Comparison of ENCODE assay signal across 1 cellular context in the genomic region with DNA sequence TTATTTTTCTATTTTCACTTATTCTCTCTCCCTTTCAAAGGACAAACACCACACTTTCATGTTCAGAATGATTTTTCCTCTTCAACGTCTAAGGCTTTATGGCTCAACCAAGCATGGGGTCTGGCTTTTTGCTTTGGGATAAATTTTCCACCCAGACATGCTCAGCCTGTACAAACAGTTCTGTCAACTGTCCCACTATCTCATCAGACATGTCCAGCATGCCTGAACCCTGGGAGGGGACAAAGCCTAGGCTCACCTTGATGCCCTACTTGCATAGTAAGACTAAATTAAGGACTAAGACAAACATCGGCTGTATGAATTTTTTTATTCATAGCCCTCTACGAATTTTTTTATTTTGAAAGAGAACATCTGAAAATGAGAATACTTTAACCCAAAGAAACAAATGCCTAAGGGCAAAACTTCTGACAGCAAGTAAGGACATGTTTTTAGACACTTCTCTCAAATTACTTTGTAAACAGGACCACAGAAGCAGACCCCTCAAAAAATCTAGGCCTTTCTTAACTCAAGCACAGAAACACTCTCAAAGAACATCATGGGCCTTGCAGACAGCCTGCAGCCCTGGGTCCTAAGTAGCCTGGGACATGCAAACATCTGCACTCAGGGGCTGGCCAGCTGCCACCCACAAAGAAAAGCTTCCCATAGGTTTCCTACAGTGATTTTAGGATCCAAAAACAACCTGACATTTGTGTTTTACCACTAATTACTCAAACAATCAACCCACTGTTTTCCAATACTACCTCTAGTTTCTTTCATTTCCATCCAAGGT.
TF ChIP-seq lines count a peak whose summit lies in the region.

No MANE protein-coding gene starts in this region.

TF ChIP-seq in GM23338, 12 proteins besides CTCF, POLR2A, EP300 and RAD21:
- TF ChIP-seq ETS1 (IDR thresholded peaks at IDR 0.05): no peak
- TF ChIP-seq REST (IDR thresholded peaks at IDR 0.05; ENCODE audit: unreplicated experiment): no peak
- no peak for TF ChIP-seq EZH2phosphoT487 (IDR thresholded peaks at IDR 0.05; ENCODE audit: unreplicated experiment)
- TF ChIP-seq NANOG (IDR thresholded peaks at IDR 0.05; ENCODE audit: borderline replicate concordance): no peak
- TF ChIP-seq POLR2AphosphoS5 (IDR thresholded peaks at IDR 0.05; ENCODE audit: low read depth): no peak
- TF ChIP-seq ZNF114 (CRISPR knock-in tag; IDR thresholded peaks at IDR 0.05): no peak
TF ChIP-seq in GM23338: peak in this region for 0.
